Comparison of ENCODE assay signal across 8 cellular contexts in genomic region chr5:93622240-93622885, GRCh38. TPM values are rescaled to one million over a fixed set of nuclear protein-coding genes. Genes with fewer than 3 reads are reported as not detected.
DNase-seq lines count a peak whose midpoint lies in the region; ATAC-seq and TF ChIP-seq lines count a peak whose summit lies in the region.

No MANE protein-coding gene starts in this region.

- dilution Hi-C loops in mammary epithelial cell (cut with HindIII; ENCODE audit: low sequenced_read_pairs), result loop anchor here (10.0 kb wide), 1 partner anchor 72 kb away; no protein-coding TSS in a partner anchor

- H3K9me3 Mint-ChIP-seq in memory B cell, result no peaks in the 10 kb centered on the region

- H3K79me2 ChIP-seq in mammary epithelial cell (ENCODE audit: insufficient read depth, low read length), result no peaks in the 10 kb centered on the region

- H3K27ac Mint-ChIP-seq in memory B cell, result peak overlapping the region; percentile 86

- H3K4me3 Mint-ChIP-seq in memory B cell, result peak overlapping the region; percentile 50

- BruUV-seq in mammary epithelial cell (replicated peaks; lab: Mats Ljungman, UMichigan), result no TSS peak

- ATAC-seq in GM18867 (IDR thresholded peaks at IDR 0.05; ENCODE audit: unreplicated experiment) (peak; percentile 30), memory B cell (ENCODE audit: low read depth) (peak; percentile 69)

- no peak overlapping the region for H3K4me2 ChIP-seq in mammary epithelial cell (ENCODE audit: insufficient read depth, low read depth, low read length)

- no peak overlapping the region for H3K4me3 ChIP-seq in mammary epithelial cell (replicated peaks in 1 of 3; ENCODE audit: insufficient read depth in 1 of 3, low read depth in 2 of 3, low read length in 3 of 3)

- H3K36me3 ChIP-seq in mammary epithelial cell (ENCODE audit: insufficient read depth, low read length), result no peaks in the 10 kb centered on the region

- no peak overlapping the region for H3K27ac ChIP-seq in mammary epithelial cell (ENCODE audit: insufficient read depth, low read depth, low read length)

- H2AFZ ChIP-seq in mammary epithelial cell (ENCODE audit: low read depth, low read length), result no peak overlapping the region

- peaks cover 10% of the 10 kb centered on the region for H3K4me1 ChIP-seq in mammary epithelial cell (ENCODE audit: insufficient read depth, low read length)

- H3K27me3 Mint-ChIP-seq in memory B cell, result peaks cover 1% of the 10 kb centered on the region

- H3K9me3 ChIP-seq in mammary epithelial cell (replicated peaks; ENCODE audit: insufficient read depth, low read length), result no peaks in the 10 kb centered on the region

- no peaks in the 10 kb centered on the region for H3K27me3 ChIP-seq in mammary epithelial cell (ENCODE audit: insufficient read depth, low read length)

- intact Hi-C loops in mammary epithelial cell (cut with micrococcal nuclease), result no loop called here

- no peak overlapping the region for H3K9ac ChIP-seq in mammary epithelial cell (ENCODE audit: insufficient read depth, low read length)

- H3K36me3 Mint-ChIP-seq in memory B cell, result no peaks in the 10 kb centered on the region

- no peaks in the 10 kb centered on the region for H4K20me1 ChIP-seq in mammary epithelial cell (ENCODE audit: insufficient read depth, low read length)

- peaks cover 15% of the 10 kb centered on the region for H3K4me1 Mint-ChIP-seq in memory B cell

- CTCF ChIA-PET in mammary epithelial cell (lab: Charles Lee; ENCODE audit: low non-redundant PET), result no interaction called here

- TF ChIP-seq CTCF in mammary epithelial cell (conservative IDR thresholded peaks at IDR 0.05 in 1 of 2, IDR thresholded peaks at IDR 0.05 in 1 of 2; ENCODE audit: extremely low read depth in 1 of 2, insufficient read depth in 1 of 2, low read depth in 1 of 2, low read length in 2 of 2), result no peak

- WGBS in mammary epithelial cell (ENCODE audit: low coverage, missing lambda C conversion rate), result 93% methylated on average over 4 of the region's 4 CpGs

- in situ Hi-C loops in mammary epithelial cell (cut with MboI; ENCODE audit: low sequenced_read_pairs in 2 of 2), result loop anchor here in 1 of 2 donors (25.0 kb wide), 1 partner anchor 165 kb away; no protein-coding TSS in a partner anchor

- DNase-seq in AG08395 (ENCODE audit: low spot score), result peak; percentile 44
- peak; percentile 37 for DNase-seq in NCI-H524 treated with DMSO at 0.1 percent for 48 hours (lab: John Stamatoyannopoulos, UW)
- DNase-seq in mammary epithelial cell, result peak; percentile 25
- DNase-seq in memory B cell (ENCODE audit: low spot score in 2 of 2), result no peak
- DNase-seq in stimulated activated CD4-positive, alpha-beta T cell treated with anti-CD3 and anti-CD28 coated beads, Interleukin-2, amount 100 ng/mL, for 24 hours, result no peak
- no peak for DNase-seq in inferior parietal cortex (ENCODE audit: extremely low spot score)
- no peak for DNase-seq in activated CD4-positive, CD25-positive, alpha-beta regulatory T cell treated with anti-CD3 and anti-CD28 coated beads, Interleukin-2, amount 50 U/mL, for 72 hours

RNA-seq across cellular contexts. Expression of gene NR2F1, which starts 39.3 kb away (rescaled TPM):
- total RNA-seq in mammary epithelial cell, result 1 to 10 TPM; 3.3 to 3.5 TPM
- polyA plus RNA-seq in mammary epithelial cell, result 7.8 TPM
- polyA minus RNA-seq in mammary epithelial cell, result 0.10 TPM

RNA-seq across cellular contexts. Expression of gene NR2F1-AS1, which starts 41.3 kb away (rescaled TPM):
- total RNA-seq in mammary epithelial cell, result 10 to 100 TPM in 1 of 2 donors, 1 to 10 TPM in 1; 8.7 to 12.2 TPM
- polyA plus RNA-seq in mammary epithelial cell, result 4.4 TPM
- 0.26 TPM for polyA minus RNA-seq in mammary epithelial cell

Comparison
In these comparisons a context has a peak if more than half of its experiments do, and no peak if none do; other contexts are left out.
1. DNase-seq: peak in AG08395 (single experiment), NCI-H524 treated with DMSO at 0.1 percent for 48 hours (single experiment) and mammary epithelial cell (single experiment); none in memory B cell (0 of 2), stimulated activated CD4-positive, alpha-beta T cell treated with anti-CD3 and anti-CD28 coated beads, Interleukin-2, amount 100 ng/mL, for 24 hours (0 of 2), inferior parietal cortex (single experiment) and activated CD4-positive, CD25-positive, alpha-beta regulatory T cell treated with anti-CD3 and anti-CD28 coated beads, Interleukin-2, amount 50 U/mL, for 72 hours (single experiment).